ENCODE assay signal across 1 cellular context in the genomic region with DNA sequence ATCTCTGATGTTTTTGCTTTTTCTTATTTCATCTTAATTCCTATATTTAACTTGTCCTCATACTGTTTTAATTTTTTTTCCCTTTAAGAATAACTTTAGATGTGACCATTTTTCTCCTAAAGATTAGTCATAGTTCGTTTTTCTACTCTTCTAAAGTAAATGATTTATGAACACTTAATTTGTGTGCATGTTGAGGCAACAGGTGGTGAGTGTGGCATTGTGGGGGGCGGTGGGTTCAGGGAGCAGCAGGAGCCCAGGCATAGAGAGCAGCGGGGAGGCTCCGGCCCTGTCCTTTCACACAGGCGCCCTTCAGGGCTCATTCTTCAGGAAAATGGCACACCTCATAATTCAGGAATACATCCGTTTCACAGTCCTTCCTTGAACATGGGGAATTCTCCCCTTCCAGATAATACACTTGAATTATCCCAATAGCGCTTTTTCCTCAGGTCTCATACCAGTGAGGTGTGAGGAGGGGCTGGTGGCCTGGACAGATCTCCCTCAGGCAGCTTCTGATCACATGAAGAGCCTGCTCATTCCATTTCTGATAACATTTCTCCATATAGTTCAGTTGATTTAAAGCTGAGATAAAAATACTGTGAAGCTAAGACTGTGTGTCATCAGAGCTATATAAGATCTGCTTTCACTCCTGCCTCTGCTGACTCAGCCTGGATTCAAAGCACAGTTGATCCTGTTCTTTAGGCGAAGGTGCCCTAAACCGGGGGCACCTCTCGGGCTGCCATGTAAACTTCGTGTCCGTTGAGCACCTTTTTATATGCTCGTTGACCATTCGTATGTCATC.
TF ChIP-seq lines count a peak whose summit lies in the region.

No MANE protein-coding gene starts in this region.

TF ChIP-seq in A549, 52 proteins besides CTCF, POLR2A, EP300 and RAD21 (continued from another document):
- TF ChIP-seq, protein P1, sequence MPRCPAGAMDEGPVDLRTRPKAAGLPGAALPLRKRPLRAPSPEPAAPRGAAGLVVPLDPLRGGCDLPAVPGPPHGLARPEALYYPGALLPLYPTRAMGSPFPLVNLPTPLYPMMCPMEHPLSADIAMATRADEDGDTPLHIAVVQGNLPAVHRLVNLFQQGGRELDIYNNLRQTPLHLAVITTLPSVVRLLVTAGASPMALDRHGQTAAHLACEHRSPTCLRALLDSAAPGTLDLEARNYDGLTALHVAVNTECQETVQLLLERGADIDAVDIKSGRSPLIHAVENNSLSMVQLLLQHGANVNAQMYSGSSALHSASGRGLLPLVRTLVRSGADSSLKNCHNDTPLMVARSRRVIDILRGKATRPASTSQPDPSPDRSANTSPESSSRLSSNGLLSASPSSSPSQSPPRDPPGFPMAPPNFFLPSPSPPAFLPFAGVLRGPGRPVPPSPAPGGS (IDR thresholded peaks at IDR 0.05): no peak
- no peak for TF ChIP-seq MAZ (IDR thresholded peaks at IDR 0.05; ENCODE audit: borderline replicate concordance, low read depth, low read length)
- no peak for TF ChIP-seq NFE2L2 (conservative IDR thresholded peaks at IDR 0.05; ENCODE audit: low read length)
- no peak for TF ChIP-seq RARB (CRISPR knock-in tag; IDR thresholded peaks at IDR 0.05)
- TF ChIP-seq CBX8 (IDR thresholded peaks at IDR 0.05): no peak
- TF ChIP-seq, protein P2, sequence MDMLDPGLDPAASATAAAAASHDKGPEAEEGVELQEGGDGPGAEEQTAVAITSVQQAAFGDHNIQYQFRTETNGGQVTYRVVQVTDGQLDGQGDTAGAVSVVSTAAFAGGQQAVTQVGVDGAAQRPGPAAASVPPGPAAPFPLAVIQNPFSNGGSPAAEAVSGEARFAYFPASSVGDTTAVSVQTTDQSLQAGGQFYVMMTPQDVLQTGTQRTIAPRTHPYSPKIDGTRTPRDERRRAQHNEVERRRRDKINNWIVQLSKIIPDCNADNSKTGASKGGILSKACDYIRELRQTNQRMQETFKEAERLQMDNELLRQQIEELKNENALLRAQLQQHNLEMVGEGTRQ (IDR thresholded peaks at IDR 0.05): no peak
- no peak for TF ChIP-seq TFCP2L1 (CRISPR knock-in tag; IDR thresholded peaks at IDR 0.05)
- TF ChIP-seq, protein P3, sequence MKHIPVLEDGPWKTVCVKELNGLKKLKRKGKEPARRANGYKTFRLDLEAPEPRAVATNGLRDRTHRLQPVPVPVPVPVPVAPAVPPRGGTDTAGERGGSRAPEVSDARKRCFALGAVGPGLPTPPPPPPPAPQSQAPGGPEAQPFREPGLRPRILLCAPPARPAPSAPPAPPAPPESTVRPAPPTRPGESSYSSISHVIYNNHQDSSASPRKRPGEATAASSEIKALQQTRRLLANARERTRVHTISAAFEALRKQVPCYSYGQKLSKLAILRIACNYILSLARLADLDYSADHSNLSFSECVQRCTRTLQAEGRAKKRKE (CRISPR knock-in tag; IDR thresholded peaks at IDR 0.05; ENCODE audit: low read depth): no peak
- TF ChIP-seq TP53 (CRISPR knock-in tag; IDR thresholded peaks at IDR 0.05): no peak
- TF ChIP-seq, protein P4, sequence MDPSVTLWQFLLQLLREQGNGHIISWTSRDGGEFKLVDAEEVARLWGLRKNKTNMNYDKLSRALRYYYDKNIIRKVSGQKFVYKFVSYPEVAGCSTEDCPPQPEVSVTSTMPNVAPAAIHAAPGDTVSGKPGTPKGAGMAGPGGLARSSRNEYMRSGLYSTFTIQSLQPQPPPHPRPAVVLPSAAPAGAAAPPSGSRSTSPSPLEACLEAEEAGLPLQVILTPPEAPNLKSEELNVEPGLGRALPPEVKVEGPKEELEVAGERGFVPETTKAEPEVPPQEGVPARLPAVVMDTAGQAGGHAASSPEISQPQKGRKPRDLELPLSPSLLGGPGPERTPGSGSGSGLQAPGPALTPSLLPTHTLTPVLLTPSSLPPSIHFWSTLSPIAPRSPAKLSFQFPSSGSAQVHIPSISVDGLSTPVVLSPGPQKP (IDR thresholded peaks at IDR 0.05; ENCODE audit: low read depth, low read length): no peak
- TF ChIP-seq JUNB (IDR thresholded peaks at IDR 0.05): no peak
- TF ChIP-seq JUN (IDR thresholded peaks at IDR 0.05): no peak
